29 cellular contexts compared by ENCODE assay signal in genomic region chr6:126753616-126754015, GRCh38.
"Had no signal": no experiment of that assay in that cellular context is flagged by ENCODE, and none has a peak within 500 bp of the region (broad histone marks: within the 10 kb centered on the region; RNA-seq: fewer than 3 reads in every experiment).

No MANE protein-coding gene starts in this region.

- H3K9me3 ChIP-seq: Peyer's patch, SJSA1, SK-N-SH had no signal

- H3K36me3 ChIP-seq: ascending aorta, breast epithelium, MG63, Peyer's patch, SJSA1 had no signal

- H3K4me2 ChIP-seq: SK-N-SH had no signal

- H3K27ac ChIP-seq: ascending aorta, breast epithelium, Peyer's patch, SJSA1 had no signal

- H3K4me3 ChIP-seq: ascending aorta, breast epithelium, MG63, Peyer's patch, SJSA1 had no signal

- DNase-seq: activated CD4-positive, alpha-beta T cell treated with anti-CD3 and anti-CD28 coated beads, Interleukin-2, amount 10 ng/mL, durations not matched to agents 24 days and 14 days; activated CD4-positive, alpha-beta T cell treated with anti-CD3 and anti-CD28 coated beads, Interleukin-2, amount 50 U/mL, for 4 hours; activated CD8-positive, alpha-beta T cell treated with anti-CD3 and anti-CD28 coated beads for 36 hours; activated effector memory CD4-positive, alpha-beta T cell treated with anti-CD3 and anti-CD28 coated beads, Interleukin-2, amount 50 U/mL, for 16 hours; activated naive CD4-positive, alpha-beta T cell; activated naive CD4-positive, alpha-beta T cell treated with anti-CD3 and anti-CD28 coated beads, Interleukin-2, amount 50 U/mL, for 16 hours; activated naive CD8-positive, alpha-beta T cell treated with anti-CD3 and anti-CD28 coated beads for 36 hours; activated T-cell treated with anti-CD3 and anti-CD28 coated beads, Interleukin-2, amount 50 U/mL, for 1 hour; activated T-cell treated with anti-CD3 and anti-CD28 coated beads, Interleukin-2, amount 50 U/mL, for 72 hours; amygdala; Kasumi-1; KG1; MG63; NCI-H1048; NCI-H1105 treated with DMSO at 0.1 percent for 48 hours; NCI-H1436; NCI-H1694; NCI-H2029; NCI-H345; NCI-H524 treated with DMSO at 0.1 percent for 48 hours; PC-3; Peyer's patch; RPMI8226; SHP77 treated with DMSO at 0.1 percent for 48 hours; SK-N-SH had no signal

- H3K27me3 ChIP-seq: ascending aorta, breast epithelium, MG63, Peyer's patch, SJSA1 had no signal

- H3K4me1 ChIP-seq: ascending aorta, breast epithelium, Peyer's patch, SJSA1 had no signal

- H3K9ac ChIP-seq: SK-N-SH had no signal

- ATAC-seq: activated CD8-positive, alpha-beta T cell treated with anti-CD3 and anti-CD28 coated beads for 36 hours; activated T-cell treated with anti-CD3 and anti-CD28 coated beads, Interleukin-2, amount 50 U/mL, for 72 hours; activated T-helper 17 cell treated with anti-CD3 and anti-CD28 coated beads, Interleukin-2, amount 50 U/mL, for 72 hours; PC-3 had no signal
